In genomic region chr10:129642427-129642826, GRCh38 we compare ENCODE assay signal across 19 cellular contexts.
DNase-seq lines count a peak whose midpoint lies in the region; ATAC-seq and TF ChIP-seq lines count a peak whose summit lies in the region.
"Had no signal": no experiment of that assay in that cellular context is flagged by ENCODE, and none has a peak within 500 bp of the region (broad histone marks: within the 10 kb centered on the region; RNA-seq: fewer than 3 reads in every experiment).

No MANE protein-coding gene starts in this region.

- H3K27ac ChIP-seq in suprapubic skin = no peak overlapping the region
- H3K27ac ChIP-seq: colonic mucosa, thoracic aorta had no signal

- no peak for TF ChIP-seq CTCF in suprapubic skin (IDR thresholded peaks at IDR 0.05)

- H3K4me1 ChIP-seq in suprapubic skin = no peaks in the 10 kb centered on the region
- H3K4me1 ChIP-seq: colonic mucosa, HAP-1 had no signal

- peak; percentile 90 for ATAC-seq in left lobe of liver
- no peak for ATAC-seq in GM21619 (IDR thresholded peaks at IDR 0.05; ENCODE audit: unreplicated experiment)
- ATAC-seq: natural killer cell treated with Interleukin-12 subunit alpha and Interleukin-12 subunit beta and Interleukin-15 and Interleukin-18, amount 100 ng/mL, for 72 hours had no signal

- H3K9me3 ChIP-seq in suprapubic skin = no peaks in the 10 kb centered on the region
- H3K9me3 ChIP-seq: colonic mucosa, HAP-1, thoracic aorta had no signal

- H3K36me3 ChIP-seq in suprapubic skin = no peaks in the 10 kb centered on the region
- H3K36me3 ChIP-seq: colonic mucosa, HAP-1, thoracic aorta had no signal

- no peaks in the 10 kb centered on the region for H3K27me3 ChIP-seq in suprapubic skin
- H3K27me3 ChIP-seq: colonic mucosa had no signal

- no peak for TF ChIP-seq EP300 in suprapubic skin (IDR thresholded peaks at IDR 0.05)

- DNase-seq in Caki2 (ENCODE audit: low read depth) (peak; percentile 83), HT-29 (ENCODE audit: low spot score) (peak; percentile 18), T1000 (lab: John Stamatoyannopoulos, UW) (peak; percentile 32), left lobe of liver (ENCODE audit: low spot score) (peak; percentile 57), suprapubic skin (ENCODE audit: low spot score in 2 of 2) (no peak)
- no peak for DNase-seq in effector CD8-positive, alpha-beta T cell (lab: John Stamatoyannopoulos, UW)
- DNase-seq in stimulated activated CD4-positive, alpha-beta T cell treated with anti-CD3 and anti-CD28 coated beads, Interleukin-4, amount 100 ng/mL, for 24 hours = no peak
- DNase-seq: activated CD4-positive, alpha-beta T cell treated with anti-CD3 and anti-CD28 coated beads, Interleukin-2, amount 50 U/mL, for 1 hour; activated naive CD4-positive, alpha-beta T cell treated with anti-CD3 and anti-CD28 coated beads, Interleukin-2, amount 10 ng/mL, durations not matched to agents 7 days and 5 days; AML-193; colonic mucosa; DMS53; NCI-H1092; NCI-H748 treated with DMSO at 0.1 percent for 48 hours; SK-N-SH had no signal

- no peak overlapping the region for H3K4me3 ChIP-seq in suprapubic skin
- H3K4me3 ChIP-seq: colonic mucosa, HAP-1, thoracic aorta had no signal

- TF ChIP-seq POLR2A in suprapubic skin (IDR thresholded peaks at IDR 0.05) = no peak

- in situ Hi-C loops in Caki2 (cut with HindIII; ENCODE audit: low pct_unique_long_range_greater_than_20kb, low sequenced_read_pairs) = no loop called here

- 96% methylated on average over 3 of the region's 3 CpGs for WGBS in suprapubic skin

Comparison
In these comparisons a context has a peak if more than half of its experiments do, and no peak if none do; other contexts are left out.
1. DNase-seq: peak in Caki2 (single experiment), HT-29 (single experiment), T1000 (single experiment) and left lobe of liver (single experiment); none in suprapubic skin (0 of 2), effector CD8-positive, alpha-beta T cell (single experiment) and stimulated activated CD4-positive, alpha-beta T cell treated with anti-CD3 and anti-CD28 coated beads, Interleukin-4, amount 100 ng/mL, for 24 hours (single experiment).